ENCODE assay signal across 8 cellular contexts in genomic region chr20:325889-326644, GRCh38. TPM values are rescaled to one million over a fixed set of nuclear protein-coding genes. Genes with fewer than 3 reads are reported as not detected.
A peak's percentile ranks its signal among the peaks of the same experiment; 100 is the strongest.
DNase-seq lines count a peak whose midpoint lies in the region; ATAC-seq and TF ChIP-seq lines count a peak whose summit lies in the region.

No MANE protein-coding gene starts in this region.

- peak overlapping the region; percentile 68 to 86 (median 79) for H3K4me3 ChIP-seq in breast epithelium
- H3K4me3 ChIP-seq in iPS-20b (ENCODE audit: low read length) = peak overlapping the region; percentile 92
- peak overlapping the region; percentile 63 to 81 (median 65) for H3K4me3 ChIP-seq in sigmoid colon

- TF ChIP-seq CTCF in breast epithelium (IDR thresholded peaks at IDR 0.05) (no peak), sigmoid colon (IDR thresholded peaks at IDR 0.05) (no peak)

- DNase-seq in AG08395 (ENCODE audit: low spot score) (peak; percentile 29), LoVo (ENCODE audit: low spot score) (peak; percentile 23), T-helper 2 cell (peak in 4 of 5 experiments; percentile 14 to 64 (median 34)), breast epithelium (ENCODE audit: low spot score in 2 of 2) (peak; percentile 69 to 72), sigmoid colon (peak; percentile 89), T1000 (lab: John Stamatoyannopoulos, UW) (no peak)

- ATAC-seq in GM18909 (IDR thresholded peaks at IDR 0.05; ENCODE audit: poor library complexity, unreplicated experiment) = peak; percentile 9

- peaks cover 4 to 6% of the 10 kb centered on the region in 2 donors for H3K4me1 ChIP-seq in breast epithelium
- H3K4me1 ChIP-seq in iPS-20b (ENCODE audit: insufficient read depth, low read length) = peaks cover 29% of the 10 kb centered on the region
- peaks cover 0 to 56% (median 44%) of the 10 kb centered on the region in 4 donors for H3K4me1 ChIP-seq in sigmoid colon

- H3K36me3 ChIP-seq in breast epithelium = no peaks in the 10 kb centered on the region
- peaks cover 9% of the 10 kb centered on the region for H3K36me3 ChIP-seq in iPS-20b (ENCODE audit: insufficient read depth, low read depth, low read length)
- H3K36me3 ChIP-seq in sigmoid colon = no peaks in the 10 kb centered on the region

- H3K9me3 ChIP-seq in breast epithelium (no peaks in the 10 kb centered on the region), iPS-20b (ENCODE audit: insufficient read depth, low read depth, low read length) (no peaks in the 10 kb centered on the region), sigmoid colon (no peaks in the 10 kb centered on the region)

- intact Hi-C loops in breast epithelium (cut with DNase I; ENCODE audit: low total_unique reads) = no loop called here
- intact Hi-C loops in sigmoid colon (cut with DNase I) = loop anchor here (2.0 kb wide), 2 partner anchors 15 to 21 kb away; partner anchors contain the start of gene NRSN2

- peak overlapping the region; percentile 88 to 98 for H3K27ac ChIP-seq in breast epithelium
- H3K27ac ChIP-seq in iPS-20b (ENCODE audit: low read length) = peak overlapping the region; percentile 60
- H3K27ac ChIP-seq in sigmoid colon = peak overlapping the region; percentile 90 to 97 (median 96)

- TF ChIP-seq POLR2A in breast epithelium (IDR thresholded peaks at IDR 0.05) (no peak), sigmoid colon (IDR thresholded peaks at IDR 0.05) (no peak)

- peak overlapping the region; percentile 91; the same call in 1 of the 2 replicates for H3K9ac ChIP-seq in iPS-20b (ENCODE audit: low read depth, low read length)

- 1% methylated on average over 103 of the region's 103 CpGs for WGBS in sigmoid colon, 2 donors

- H3K27me3 ChIP-seq in breast epithelium (no peaks in the 10 kb centered on the region), iPS-20b (ENCODE audit: insufficient read depth, low read length) (no peaks in the 10 kb centered on the region), sigmoid colon (no peaks in the 10 kb centered on the region)

- no peak for TF ChIP-seq EP300 in sigmoid colon (IDR thresholded peaks at IDR 0.05)

RNA-seq across cellular contexts. Expression of gene SOX12, which starts 0.7 kb away (rescaled TPM):
- total RNA-seq in breast epithelium = 1 to 10 TPM; 1.1 to 3.7 (median 3.3) TPM
- total RNA-seq in sigmoid colon = 1 to 10 TPM; 3.6 to 9.7 (median 4.9) TPM
- polyA plus RNA-seq in sigmoid colon = 1 to 10 TPM; 1.2 to 3.9 (median 1.2) TPM

RNA-seq across cellular contexts. Expression of gene NRSN2, which starts 20.8 kb away (rescaled TPM):
- total RNA-seq in breast epithelium (10 to 100 TPM in 2 of 3 donors, 1 to 10 TPM in 1; 9.4 to 22.3 (median 21.8) TPM), sigmoid colon (10 to 100 TPM; 23.2 to 34.3 (median 27.6) TPM)
- polyA plus RNA-seq in sigmoid colon = 10 to 100 TPM in 1 of 3 donors, 1 to 10 TPM in 2; 2.3 to 16.3 (median 7.8) TPM

RNA-seq across cellular contexts. Expression of gene ZCCHC3, which starts 28.7 kb away (rescaled TPM):
- total RNA-seq in breast epithelium = 10 to 100 TPM; 10.1 to 14.0 (median 11.5) TPM
- 10 to 100 TPM in 3 of 4 donors, 1 to 10 TPM in 1; 9.7 to 22.1 (median 15.6) TPM for total RNA-seq in sigmoid colon
- 10 to 100 TPM in 1 of 3 donors, 1 to 10 TPM in 2; 6.0 to 11.7 (median 6.2) TPM for polyA plus RNA-seq in sigmoid colon

RNA-seq across cellular contexts. Expression of gene C20orf96, which starts 35.5 kb away (rescaled TPM):
- 1 to 10 TPM; 2.6 to 9.2 (median 6.1) TPM for total RNA-seq in breast epithelium
- total RNA-seq in sigmoid colon = 1 to 10 TPM; 2.1 to 6.9 (median 3.1) TPM
- 1 to 10 TPM; 5.3 to 8.5 (median 5.4) TPM for polyA plus RNA-seq in sigmoid colon

RNA-seq across cellular contexts. Expression of gene TRIB3, which starts 54.5 kb away (rescaled TPM):
- total RNA-seq in breast epithelium (10 to 100 TPM in 2 of 3 donors, 1 to 10 TPM in 1; 4.5 to 18.0 (median 14.5) TPM), sigmoid colon (1 to 10 TPM; 1.4 to 2.9 (median 1.6) TPM)
- polyA plus RNA-seq in sigmoid colon = 10 to 100 TPM in 2 of 3 donors, 1 to 10 TPM in 1; 9.6 to 29.2 (median 17.8) TPM
